In the genomic region with DNA sequence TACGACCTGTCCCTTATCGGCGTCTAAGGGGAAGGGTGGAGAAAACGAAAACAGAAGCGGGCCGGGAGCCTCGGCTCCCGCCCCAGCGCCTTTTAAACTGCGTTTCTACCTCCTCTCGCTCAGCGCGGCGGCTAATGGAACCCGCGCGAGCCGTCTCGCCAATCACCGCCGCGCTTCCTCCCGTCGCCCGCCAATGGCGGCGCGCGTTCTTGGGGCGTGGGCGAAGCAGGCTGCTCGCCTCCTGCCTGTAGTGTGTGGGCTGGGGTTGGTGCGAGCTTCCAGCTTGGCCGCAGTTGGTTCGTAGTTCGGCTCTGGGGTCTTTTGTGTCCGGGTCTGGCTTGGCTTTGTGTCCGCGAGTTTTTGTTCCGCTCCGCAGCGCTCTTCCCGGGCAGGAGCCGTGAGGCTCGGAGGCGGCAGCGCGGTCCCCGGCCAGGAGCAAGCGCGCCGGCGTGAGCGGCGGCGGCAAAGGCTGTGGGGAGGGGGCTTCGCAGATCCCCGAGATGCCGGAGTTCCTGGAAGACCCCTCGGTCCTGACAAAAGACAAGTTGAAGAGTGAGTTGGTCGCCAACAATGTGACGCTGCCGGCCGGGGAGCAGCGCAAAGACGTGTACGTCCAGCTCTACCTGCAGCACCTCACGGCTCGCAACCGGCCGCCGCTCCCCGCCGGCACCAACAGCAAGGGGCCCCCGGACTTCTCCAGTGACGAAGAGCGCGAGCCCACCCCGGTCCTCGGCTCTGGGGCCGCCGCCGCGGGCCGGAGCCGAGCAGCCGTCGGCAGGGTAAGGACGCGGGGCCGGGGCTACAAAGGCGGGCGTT, we compare ENCODE assay signal across 8 cellular contexts. TPM values are rescaled to one million over a fixed set of nuclear protein-coding genes. Genes with fewer than 3 reads are reported as not detected.
A peak's percentile ranks its signal among the peaks of the same experiment; 100 is the strongest.
DNase-seq lines count a peak whose midpoint lies in the region; ATAC-seq and TF ChIP-seq lines count a peak whose summit lies in the region.

A gene with protein sequence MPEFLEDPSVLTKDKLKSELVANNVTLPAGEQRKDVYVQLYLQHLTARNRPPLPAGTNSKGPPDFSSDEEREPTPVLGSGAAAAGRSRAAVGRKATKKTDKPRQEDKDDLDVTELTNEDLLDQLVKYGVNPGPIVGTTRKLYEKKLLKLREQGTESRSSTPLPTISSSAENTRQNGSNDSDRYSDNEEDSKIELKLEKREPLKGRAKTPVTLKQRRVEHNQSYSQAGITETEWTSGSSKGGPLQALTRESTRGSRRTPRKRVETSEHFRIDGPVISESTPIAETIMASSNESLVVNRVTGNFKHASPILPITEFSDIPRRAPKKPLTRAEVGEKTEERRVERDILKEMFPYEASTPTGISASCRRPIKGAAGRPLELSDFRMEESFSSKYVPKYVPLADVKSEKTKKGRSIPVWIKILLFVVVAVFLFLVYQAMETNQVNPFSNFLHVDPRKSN (plus strand): TSS at position 223 of the 816 bp plus-strand sequence. CDS start 278 bp downstream, at position 501.

- H3K4me3 Mint-ChIP-seq in activated CD4-positive, alpha-beta T cell treated with anti-CD3 and anti-CD28 coated beads for 36 hours: peak within 1 kb of the TSS; percentile 87
- H3K4me3 Mint-ChIP-seq in chondrocyte (ENCODE audit: unreplicated experiment): peak within 1 kb of the TSS; percentile 98

- peak; percentile 91 for ATAC-seq in GM19324 (IDR thresholded peaks at IDR 0.05; ENCODE audit: low FRiP score, unreplicated experiment)
- peak; percentile 78 for ATAC-seq in HG03460 (IDR thresholded peaks at IDR 0.05; ENCODE audit: unreplicated experiment)
- ATAC-seq in activated CD4-positive, alpha-beta T cell treated with anti-CD3 and anti-CD28 coated beads for 36 hours: peak; percentile 71

- no peaks in the 10 kb centered on the region for H3K27me3 ChIP-seq in BJ (ENCODE audit: control insufficient read depth, insufficient read depth, low read length)

- H3K36me3 ChIP-seq in BJ (ENCODE audit: control insufficient read depth, insufficient read depth, low read length): no peaks in the 10 kb centered on the region

- no peaks in the 10 kb centered on the region for H3K27me3 Mint-ChIP-seq in activated CD4-positive, alpha-beta T cell treated with anti-CD3 and anti-CD28 coated beads for 36 hours
- H3K27me3 Mint-ChIP-seq in chondrocyte (ENCODE audit: low read depth): no peaks in the 10 kb centered on the region

- H3K4me3 ChIP-seq in BJ (ENCODE audit: low read depth, low read length): peak within 1 kb of the TSS; percentile 98

- peaks cover 51% of the 10 kb centered on the region for H3K36me3 Mint-ChIP-seq in activated CD4-positive, alpha-beta T cell treated with anti-CD3 and anti-CD28 coated beads for 36 hours (ENCODE audit: low read depth)
- no peaks in the 10 kb centered on the region for H3K36me3 Mint-ChIP-seq in chondrocyte (ENCODE audit: low read depth)

- POLR2A ChIA-PET in BJ (lab: Charles Lee): no interaction called here
- POLR2A ChIA-PET in activated CD4-positive, alpha-beta T cell treated with anti-CD3 and anti-CD28 coated beads for 36 hours (lab: Charles Lee): interaction anchor here (0.6 to 3.3 kb wide), 9 partner anchors 12 to 1685 kb away, joined by 3 to 19 read pairs (median 3); a partner anchor contains a TSS

- H3K4me1 Mint-ChIP-seq in activated CD4-positive, alpha-beta T cell treated with anti-CD3 and anti-CD28 coated beads for 36 hours: peaks cover 28% of the 10 kb centered on the region
- peaks cover 40% of the 10 kb centered on the region for H3K4me1 Mint-ChIP-seq in chondrocyte (ENCODE audit: low read depth)

- DNase-seq in BJ (ENCODE audit: low read depth): peak; percentile 66
- DNase-seq in NCI-H524 treated with DMSO at 0.1 percent for 48 hours (lab: John Stamatoyannopoulos, UW): peak; percentile 48
- peak; percentile 97 for DNase-seq in activated CD4-positive, alpha-beta T cell treated with anti-CD3 and anti-CD28 coated beads for 36 hours
- peak; percentile 97 for DNase-seq in chondrocyte (ENCODE audit: low spot score)
- DNase-seq in kidney glomerular epithelial cell (lab: John Stamatoyannopoulos, UW): peak; percentile 78
- peak; percentile 91 to 93 for DNase-seq in stimulated activated CD4-positive, alpha-beta T cell treated with anti-CD3 and anti-CD28 coated beads, Interleukin-15, amount 100 ng/mL, for 48 hours (ENCODE audit: low read depth in 2 of 2)

- peak within 1 kb of the TSS; percentile 96 for H3K27ac Mint-ChIP-seq in activated CD4-positive, alpha-beta T cell treated with anti-CD3 and anti-CD28 coated beads for 36 hours
- peak within 1 kb of the TSS; percentile 97 for H3K27ac Mint-ChIP-seq in chondrocyte (ENCODE audit: unreplicated experiment)

- CTCF ChIA-PET in BJ (lab: Yijun Ruan, JAX): interaction anchor here (1.0 to 6.5 kb wide), 15 partner anchors 9 to 96 kb away, joined by 3 to 33 read pairs (median 4); no protein-coding TSS in a partner anchor
- CTCF ChIA-PET in activated CD4-positive, alpha-beta T cell treated with anti-CD3 and anti-CD28 coated beads for 36 hours (lab: Charles Lee): interaction anchor here (0.9 to 2.6 kb wide), 8 partner anchors 10 to 129 kb away, joined by 3 to 25 read pairs (median 6); a partner anchor contains a TSS

- TF ChIP-seq CTCF in BJ (IDR thresholded peaks at IDR 0.05; ENCODE audit: insufficient read depth, low read depth, low read length) (no peak), chondrocyte (IDR thresholded peaks at IDR 0.05) (no peak)

- intact Hi-C loops in activated CD4-positive, alpha-beta T cell treated with anti-CD3 and anti-CD28 coated beads for 36 hours (cut with DNase I, micrococcal nuclease): loop anchor here (1.0 to 5.0 kb wide), 9 partner anchors 12 to 1608 kb away; a partner anchor contains a TSS

- no peaks in the 10 kb centered on the region for H3K9me3 Mint-ChIP-seq in activated CD4-positive, alpha-beta T cell treated with anti-CD3 and anti-CD28 coated beads for 36 hours (ENCODE audit: low read depth)
- H3K9me3 Mint-ChIP-seq in chondrocyte (ENCODE audit: low read depth): no peaks in the 10 kb centered on the region

RNA-seq across cellular contexts. Expression of the gene that starts here (rescaled TPM):
- polyA plus RNA-seq in BJ (2011; rRNA removed): 22.7 and 36.9 TPM in 2 replicates
- 16.0 and 16.4 TPM in 2 replicates for polyA minus RNA-seq in BJ (2011; rRNA and poly(A)+ RNA removed)
- 100 to 1,000 TPM; 328 to 429 TPM for total RNA-seq in activated CD4-positive, alpha-beta T cell treated with anti-CD3 and anti-CD28 coated beads for 36 hours
- total RNA-seq in chondrocyte: 34.3 to 43.1 TPM (median 38.7 TPM) in 3 replicates

Comparison
In these comparisons a context has a peak if more than half of its experiments do, and no peak if none do; other contexts are left out.
1. Peak in every context shown above with its lines: DNase-seq, ATAC-seq and H3K4me3 ChIP-seq.